In the genomic region with DNA sequence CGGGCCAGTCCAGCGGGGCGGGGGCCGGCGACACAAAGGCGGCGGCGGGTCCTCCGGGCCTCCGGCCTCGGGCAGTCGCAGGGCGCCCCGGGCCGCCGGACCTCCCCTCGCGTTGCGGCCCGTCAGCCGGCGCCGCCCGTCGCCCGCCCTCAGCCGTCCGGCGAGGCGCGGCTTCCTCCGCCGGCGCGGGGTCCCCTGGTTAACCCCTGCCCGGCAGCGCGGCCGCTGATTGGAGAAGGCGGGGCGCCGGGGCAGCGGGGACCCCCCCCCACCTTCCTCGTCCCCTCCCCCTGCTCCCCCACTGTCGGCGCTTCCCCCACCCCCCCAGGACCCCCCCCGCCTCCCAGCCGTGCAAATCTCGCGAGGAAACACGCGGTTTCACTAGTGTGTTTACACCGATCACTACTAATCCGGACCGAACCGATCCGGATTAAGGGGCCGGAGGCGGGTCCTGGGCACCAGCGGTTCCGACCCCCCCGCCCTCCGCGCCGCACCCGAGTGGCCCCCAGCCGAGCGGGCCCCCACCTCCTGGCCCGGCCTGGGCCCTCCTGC, we compare ENCODE assay signal across 8 cellular contexts. TPM values are rescaled to one million over a fixed set of nuclear protein-coding genes. Genes with fewer than 3 reads are reported as not detected.
DNase-seq lines count a peak whose midpoint lies in the region; ATAC-seq and TF ChIP-seq lines count a peak whose summit lies in the region.
"Not testable (repeated sequence)": the region's sequence is repeated elsewhere in the genome, so short reads cannot be mapped to it uniquely, and the experiment has no call there.

Gene TLK2 (plus strand): TSS at position 402 of the 552 bp plus-strand sequence. CDS start 2,301 bp downstream, outside the sequence.

- DNase-seq in NCI-H1048 (lab: John Stamatoyannopoulos, UW) (peak; percentile 23), T follicular helper cell (ENCODE audit: low read depth) (peak; percentile 60), glutamatergic neuron (peak; percentile 84), superior temporal gyrus (ENCODE audit: extremely low spot score) (peak; percentile 38)
- DNase-seq in activated naive CD8-positive, alpha-beta T cell treated with anti-CD3 and anti-CD28 coated beads for 36 hours, result peak; percentile 88
- not testable (repeated sequence) for DNase-seq in omental fat pad (ENCODE audit: low spot score)

- peaks cover 26% of the 10 kb centered on the region for H3K4me1 Mint-ChIP-seq in activated naive CD8-positive, alpha-beta T cell treated with anti-CD3 and anti-CD28 coated beads for 36 hours
- not testable (repeated sequence) for H3K4me1 Mint-ChIP-seq in glutamatergic neuron (ENCODE audit: low read depth, unreplicated experiment)

- peak within 1 kb of the TSS; percentile 90 for H3K4me3 Mint-ChIP-seq in activated naive CD8-positive, alpha-beta T cell treated with anti-CD3 and anti-CD28 coated beads for 36 hours
- H3K4me3 Mint-ChIP-seq in glutamatergic neuron (ENCODE audit: unreplicated experiment), result peak within 1 kb of the TSS; percentile 97

- H3K9me3 Mint-ChIP-seq in activated naive CD8-positive, alpha-beta T cell treated with anti-CD3 and anti-CD28 coated beads for 36 hours; glutamatergic neuron (ENCODE audit: unreplicated experiment): not testable (repeated sequence)

- TF ChIP-seq CTCF in glutamatergic neuron (IDR thresholded peaks at IDR 0.05; ENCODE audit: partially characterized antibody, unreplicated experiment); omental fat pad (IDR thresholded peaks at IDR 0.05): not testable (repeated sequence)

- peaks cover 14% of the 10 kb centered on the region for H3K36me3 Mint-ChIP-seq in activated naive CD8-positive, alpha-beta T cell treated with anti-CD3 and anti-CD28 coated beads for 36 hours
- H3K36me3 Mint-ChIP-seq in glutamatergic neuron (ENCODE audit: unreplicated experiment), result not testable (repeated sequence)

- ATAC-seq in HG02571 (IDR thresholded peaks at IDR 0.05; ENCODE audit: unreplicated experiment) (peak; percentile 70), omental fat pad (ENCODE audit: low FRiP score) (peak; percentile 78)

- H3K27ac Mint-ChIP-seq in activated naive CD8-positive, alpha-beta T cell treated with anti-CD3 and anti-CD28 coated beads for 36 hours, result peak within 1 kb of the TSS; percentile 94
- H3K27ac Mint-ChIP-seq in glutamatergic neuron (ENCODE audit: unreplicated experiment), result peak within 1 kb of the TSS; percentile 97

- H3K4me3 ChIP-seq in GM08714 (ENCODE audit: low read length), result peak within 1 kb of the TSS; percentile 96

- H3K27me3 Mint-ChIP-seq in activated naive CD8-positive, alpha-beta T cell treated with anti-CD3 and anti-CD28 coated beads for 36 hours, result not testable (repeated sequence)
- H3K27me3 Mint-ChIP-seq in glutamatergic neuron (ENCODE audit: unreplicated experiment), result peaks cover 11% of the 10 kb centered on the region

RNA-seq across cellular contexts. Expression of gene TLK2, which starts in this region (rescaled TPM):
- total RNA-seq in activated naive CD8-positive, alpha-beta T cell treated with anti-CD3 and anti-CD28 coated beads for 36 hours, result 10 to 100 TPM; 29.4 to 32.4 TPM
- total RNA-seq in glutamatergic neuron (ENCODE audit: unreplicated experiment), result 61.5 TPM
- total RNA-seq in omental fat pad, result 10 to 100 TPM; 28.2 to 40.2 (median 35.1) TPM
